ENCODE assay signal across 7 cellular contexts in the genomic region with DNA sequence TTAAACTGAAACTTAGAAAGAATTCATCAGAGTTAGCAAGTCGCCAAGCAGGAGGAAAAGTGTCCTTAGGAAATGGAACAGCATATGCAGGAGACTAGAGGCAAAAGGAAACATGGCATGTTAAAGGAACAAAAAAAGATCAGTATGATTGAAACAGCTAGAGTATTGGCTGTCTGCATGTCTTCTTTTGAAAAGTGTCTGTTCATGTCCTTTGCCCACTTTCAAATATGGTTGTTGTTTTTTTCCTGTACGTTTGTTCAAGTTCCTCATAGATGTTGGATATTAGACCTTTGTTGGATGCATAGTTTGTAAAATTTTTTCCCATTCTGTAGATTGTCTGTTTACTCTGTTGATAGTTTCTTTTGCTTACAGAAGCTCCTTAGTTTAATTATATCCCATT.
"Had no signal": no experiment of that assay in that cellular context is flagged by ENCODE, and none has a peak within 500 bp of the region (broad histone marks: within the 10 kb centered on the region; RNA-seq: fewer than 3 reads in every experiment).

No MANE protein-coding gene starts in this region.

- ATAC-seq: GM12878 had no signal

- DNase-seq: GDM1, GF-D8 had no signal

- FAIRE-seq: GM12878, GM12891, GM12892, GM18507, GM19239 had no signal
